ENCODE assay signal across 10 cellular contexts in genomic region chr19:23070353-23070781, GRCh38. TPM values are rescaled to one million over a fixed set of nuclear protein-coding genes. Genes with fewer than 3 reads are reported as not detected.
DNase-seq lines count a peak whose midpoint lies in the region; ATAC-seq and TF ChIP-seq lines count a peak whose summit lies in the region.
"Had no signal": no experiment of that assay in that cellular context is flagged by ENCODE, and none has a peak within 500 bp of the region (broad histone marks: within the 10 kb centered on the region; RNA-seq: fewer than 3 reads in every experiment).

No MANE protein-coding gene starts in this region.

- peaks cover 10% of the 10 kb centered on the region for H3K27me3 Mint-ChIP-seq in activated CD4-positive, alpha-beta T cell treated with anti-CD3 and anti-CD28 coated beads, Interleukin-2, amount 10 ng/mL, durations not matched to agents 7 days and 5 days
- peaks cover 13% of the 10 kb centered on the region for H3K27me3 Mint-ChIP-seq in nephron progenitor cell (ENCODE audit: low read depth, poor library complexity)

- peak in 2 of 7 experiments; percentile 12 to 19 for TF ChIP-seq CTCF in stomach (IDR thresholded peaks at IDR 0.05)
- TF ChIP-seq CTCF in nephron progenitor cell (IDR thresholded peaks at IDR 0.05): no peak

- POLR2A ChIA-PET in activated CD4-positive, alpha-beta T cell treated with anti-CD3 and anti-CD28 coated beads, Interleukin-2, amount 10 ng/mL, durations not matched to agents 7 days and 5 days (lab: Charles Lee): no interaction called here

- peak overlapping the region; percentile 19 for H3K27ac Mint-ChIP-seq in activated CD4-positive, alpha-beta T cell treated with anti-CD3 and anti-CD28 coated beads, Interleukin-2, amount 10 ng/mL, durations not matched to agents 7 days and 5 days
- H3K27ac Mint-ChIP-seq in nephron progenitor cell: no peak overlapping the region
- H3K27ac Mint-ChIP-seq: CD4-positive, CD25-positive, alpha-beta regulatory T cell; nephron had no signal

- H3K36me3 Mint-ChIP-seq in activated CD4-positive, alpha-beta T cell treated with anti-CD3 and anti-CD28 coated beads, Interleukin-2, amount 10 ng/mL, durations not matched to agents 7 days and 5 days (ENCODE audit: low read depth): no peaks in the 10 kb centered on the region
- peaks cover 11% of the 10 kb centered on the region for H3K36me3 Mint-ChIP-seq in nephron progenitor cell (ENCODE audit: low read depth)
- H3K36me3 Mint-ChIP-seq: CD4-positive, CD25-positive, alpha-beta regulatory T cell had no signal

- peaks cover 0 to 29% (median 6%) of the 10 kb centered on the region in 3 donors for H3K27me3 ChIP-seq in stomach

- peak; percentile 73 for ATAC-seq in Right ventricle myocardium inferior
- no peak for ATAC-seq in GM18858 (IDR thresholded peaks at IDR 0.05; ENCODE audit: unreplicated experiment)

- H3K4me1 Mint-ChIP-seq in activated CD4-positive, alpha-beta T cell treated with anti-CD3 and anti-CD28 coated beads, Interleukin-2, amount 10 ng/mL, durations not matched to agents 7 days and 5 days: no peaks in the 10 kb centered on the region
- H3K4me1 Mint-ChIP-seq in nephron progenitor cell: no peaks in the 10 kb centered on the region
- H3K4me1 Mint-ChIP-seq: nephron had no signal

- peak overlapping the region; percentile 26 to 46 (median 36) for H3K4me3 ChIP-seq in stomach

- no peak overlapping the region for H3K4me3 Mint-ChIP-seq in activated CD4-positive, alpha-beta T cell treated with anti-CD3 and anti-CD28 coated beads, Interleukin-2, amount 10 ng/mL, durations not matched to agents 7 days and 5 days
- H3K4me3 Mint-ChIP-seq in nephron progenitor cell: no peak overlapping the region
- H3K4me3 Mint-ChIP-seq: CD4-positive, CD25-positive, alpha-beta regulatory T cell; nephron had no signal

- WGBS in stomach, 5 donors: 10 to 14% (median 12%) methylated on average over 22 to 24 of the region's 24 CpGs

- no peak for TF ChIP-seq EP300 in stomach (IDR thresholded peaks at IDR 0.05)

- intact Hi-C loops in Right ventricle myocardium inferior (cut with DNase I) (no loop called here), stomach (cut with DNase I; ENCODE audit: low total_unique reads) (no loop called here)

- H3K36me3 ChIP-seq in stomach: no peaks in the 10 kb centered on the region

- no peak for DNase-seq in activated CD4-positive, alpha-beta T cell treated with anti-CD3 and anti-CD28 coated beads, Interleukin-2, amount 10 ng/mL, durations not matched to agents 7 days and 5 days
- DNase-seq in activated CD4-positive, alpha-beta T cell treated with anti-CD3 and anti-CD28 coated beads, Interleukin-2, amount 50 U/mL, for 4 hours: no peak
- DNase-seq in RPMI7951 (ENCODE audit: low read depth) (peak; percentile 64), Right ventricle myocardium inferior (ENCODE audit: missing footprints) (no peak), stomach (no peak), nephron progenitor cell (no peak), NCI-H128 (lab: John Stamatoyannopoulos, UW; ENCODE audit: unreplicated experiment) (no peak)

- TF ChIP-seq POLR2A in stomach (IDR thresholded peaks at IDR 0.05): no peak

- H3K9me3 Mint-ChIP-seq in activated CD4-positive, alpha-beta T cell treated with anti-CD3 and anti-CD28 coated beads, Interleukin-2, amount 10 ng/mL, durations not matched to agents 7 days and 5 days: peaks cover 34% of the 10 kb centered on the region
- H3K9me3 Mint-ChIP-seq in nephron progenitor cell: peaks cover 92% of the 10 kb centered on the region

- CTCF ChIA-PET in activated CD4-positive, alpha-beta T cell treated with anti-CD3 and anti-CD28 coated beads, Interleukin-2, amount 10 ng/mL, durations not matched to agents 7 days and 5 days (lab: Charles Lee): no interaction called here

- H3K4me1 ChIP-seq in stomach: peaks cover 0 to 22% (median 10%) of the 10 kb centered on the region in 4 donors

- H3K27ac ChIP-seq in stomach: no peak overlapping the region

- peaks cover 0 to 67% (median 48%) of the 10 kb centered on the region in 4 donors for H3K9me3 ChIP-seq in stomach

RNA-seq across cellular contexts. Expression of gene ZNF730, which starts 46.5 kb away (rescaled TPM):
- total RNA-seq in activated CD4-positive, alpha-beta T cell treated with anti-CD3 and anti-CD28 coated beads, Interleukin-2, amount 10 ng/mL, durations not matched to agents 7 days and 5 days: 1 to 10 TPM; 1.3 to 2.1 TPM
- total RNA-seq in RPMI7951 (2014; rRNA removed; shearing (Covaris generic)): 7.2 and 8.4 TPM in 2 replicates
- total RNA-seq in Right ventricle myocardium inferior (0.11 TPM), stomach (1 to 10 TPM in 1 of 5 donors, not detected in 4; 1.7 TPM)
- polyA plus RNA-seq in stomach: under 1 TPM in 1 of 3 donors, not detected in 2; 0.15 TPM
